ENCODE assay signal across 8 cellular contexts in the genomic region with DNA sequence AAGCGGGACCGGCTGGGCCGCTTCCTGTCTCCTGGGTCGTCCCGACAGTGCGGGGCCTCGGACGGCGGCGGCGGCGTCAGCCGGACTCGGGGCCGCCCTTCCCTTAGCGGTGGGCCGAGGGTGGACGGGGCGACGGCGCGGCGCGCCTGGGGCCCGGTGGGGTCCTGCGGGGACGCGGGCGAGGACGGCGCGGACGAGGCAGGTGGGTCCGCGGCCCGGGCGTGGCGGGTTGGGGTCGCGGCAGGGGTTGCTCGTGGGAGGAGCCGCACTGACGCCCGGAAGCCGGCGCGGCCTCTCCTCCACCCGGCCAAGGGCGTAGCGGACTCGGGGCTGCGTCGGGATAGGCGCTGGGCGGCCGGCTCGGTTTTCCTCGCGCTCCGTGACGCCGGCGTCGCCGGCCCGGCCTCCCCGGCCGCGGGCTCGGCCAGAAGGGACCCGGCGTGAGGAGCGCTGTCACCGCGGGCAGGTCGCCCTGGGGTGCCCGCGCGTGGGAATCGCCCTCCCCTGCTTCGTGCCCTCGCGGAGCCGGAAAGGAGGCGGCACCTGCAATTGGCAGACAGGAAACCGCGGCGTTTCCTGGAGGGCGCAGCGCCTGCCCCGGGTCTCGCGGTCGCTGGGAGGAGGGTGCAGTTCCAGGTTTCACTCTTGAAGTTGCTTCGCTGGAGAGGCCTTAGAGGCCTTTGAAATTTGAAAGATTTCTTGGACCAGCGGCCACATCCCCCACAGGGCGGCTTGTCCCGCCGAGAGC. TPM values are rescaled to one million over a fixed set of nuclear protein-coding genes. Genes with fewer than 3 reads are reported as not detected.
DNase-seq lines count a peak whose midpoint lies in the region; ATAC-seq and TF ChIP-seq lines count a peak whose summit lies in the region.

No MANE protein-coding gene starts in this region.

- H3K14ac ChIP-seq in H9 (ENCODE audit: insufficient read depth, low read length) = no peak overlapping the region

- peaks cover 14 to 15% of the 10 kb centered on the region in 2 experiments for H3K4me1 Mint-ChIP-seq in H9
- peaks cover 40% of the 10 kb centered on the region for H3K4me1 Mint-ChIP-seq in activated CD8-positive, alpha-beta T cell treated with anti-CD3 and anti-CD28 coated beads, Interleukin-2, amount 10 ng/mL, durations not matched to agents 7 days and 5 days (ENCODE audit: low read depth)
- H3K4me1 Mint-ChIP-seq in effector memory CD8-positive, alpha-beta T cell (ENCODE audit: low read depth in 2 of 2) = peaks cover 16 to 32% of the 10 kb centered on the region in 2 donors

- peak overlapping the region; percentile 73 for H3K4me3 ChIP-seq in mononuclear cell (ENCODE audit: low read length)

- H4K91ac ChIP-seq in H9 (ENCODE audit: insufficient read length, low read depth, low read length) = no peak overlapping the region

- H2BK15ac ChIP-seq in H9 (ENCODE audit: low read depth, low read length) = no peak overlapping the region

- H3K79me2 ChIP-seq in H9 (ENCODE audit: insufficient read depth, low read length) = no peaks in the 10 kb centered on the region

- no peak overlapping the region for H3K27ac Mint-ChIP-seq in H9
- H3K27ac Mint-ChIP-seq in activated CD8-positive, alpha-beta T cell treated with anti-CD3 and anti-CD28 coated beads, Interleukin-2, amount 10 ng/mL, durations not matched to agents 7 days and 5 days = peak overlapping the region; percentile 98
- H3K27ac Mint-ChIP-seq in effector memory CD8-positive, alpha-beta T cell = peak overlapping the region; percentile 96 to 98

- no peaks in the 10 kb centered on the region for H3K79me1 ChIP-seq in H9 (ENCODE audit: insufficient read depth, low read depth, low read length, poor library complexity, severe bottlenecking)

- no peak overlapping the region for H3K27ac ChIP-seq in H9 (ENCODE audit: insufficient read length, low read depth, low read length)

- no peak overlapping the region for H3T11ph ChIP-seq in H9 (ENCODE audit: low read length)

- H3K9me3 ChIP-seq in H9 (ENCODE audit: control insufficient read depth, low read depth, low read length) (no peaks in the 10 kb centered on the region), mononuclear cell (ENCODE audit: low read depth, low read length) (no peaks in the 10 kb centered on the region)

- no peaks in the 10 kb centered on the region for H4K20me1 ChIP-seq in H9 (ENCODE audit: control insufficient read depth, insufficient read depth, insufficient read length)

- H2BK5ac ChIP-seq in H9 (ENCODE audit: insufficient read length, low read length) = no peak overlapping the region

- no peak overlapping the region for H4K5ac ChIP-seq in H9 (ENCODE audit: insufficient read length, low read depth, low read length)

- H3K23me2 ChIP-seq in H9 (ENCODE audit: insufficient read length, low read depth, low read length, poor library complexity, severe bottlenecking) = peaks cover 18% of the 10 kb centered on the region

- no peak overlapping the region for H2AFZ ChIP-seq in H9 (ENCODE audit: low read length)

- no peak overlapping the region for H4K8ac ChIP-seq in H9 (replicated peaks; ENCODE audit: insufficient read length, low read depth, low read length)

- ATAC-seq in activated CD8-positive, alpha-beta T cell treated with anti-CD3 and anti-CD28 coated beads, Interleukin-2, amount 10 ng/mL, durations not matched to agents 7 days and 5 days = peak; percentile 40
- ATAC-seq in effector memory CD8-positive, alpha-beta T cell (replicated peaks) = peak; percentile 55

- H2AK5ac ChIP-seq in H9 (ENCODE audit: insufficient read length, low read length) = no peak overlapping the region

- no peak overlapping the region for H3K9ac ChIP-seq in H9 (ENCODE audit: extremely low read depth, insufficient read length, low read length)

- H3K4me3 Mint-ChIP-seq in H9 = peak overlapping the region; percentile 76
- peak overlapping the region; percentile 93 for H3K4me3 Mint-ChIP-seq in activated CD8-positive, alpha-beta T cell treated with anti-CD3 and anti-CD28 coated beads, Interleukin-2, amount 10 ng/mL, durations not matched to agents 7 days and 5 days
- H3K4me3 Mint-ChIP-seq in effector memory CD8-positive, alpha-beta T cell = peak overlapping the region; percentile 87 to 93

- no peak overlapping the region for H3K23ac ChIP-seq in H9 (ENCODE audit: insufficient read length, low read depth, low read length)

- POLR2A ChIA-PET in GM10248 (lab: Yijun Ruan, JAX) = no interaction called here
- POLR2A ChIA-PET in activated CD8-positive, alpha-beta T cell treated with anti-CD3 and anti-CD28 coated beads, Interleukin-2, amount 10 ng/mL, durations not matched to agents 7 days and 5 days (lab: Charles Lee) = interaction anchor here (0.9 to 3.8 kb wide), 2 partner anchors 16 to 21 kb away, joined by 3 to 42 read pairs; no protein-coding TSS in a partner anchor

- CTCF ChIA-PET in GM10248 (lab: Yijun Ruan, JAX) = interaction anchor here (4.0 kb wide), 1 partner anchor 21 kb away, joined by 13 read pairs; no protein-coding TSS in a partner anchor
- CTCF ChIA-PET in activated CD8-positive, alpha-beta T cell treated with anti-CD3 and anti-CD28 coated beads, Interleukin-2, amount 10 ng/mL, durations not matched to agents 7 days and 5 days (lab: Charles Lee) = interaction anchor here (4.1 kb wide), 1 partner anchor 22 kb away, joined by 35 read pairs; the partner anchor contains the start of gene SPATA2L

- H3K9me3 Mint-ChIP-seq in H9 = no peaks in the 10 kb centered on the region
- no peaks in the 10 kb centered on the region for H3K9me3 Mint-ChIP-seq in activated CD8-positive, alpha-beta T cell treated with anti-CD3 and anti-CD28 coated beads, Interleukin-2, amount 10 ng/mL, durations not matched to agents 7 days and 5 days (ENCODE audit: insufficient read depth)
- H3K9me3 Mint-ChIP-seq in effector memory CD8-positive, alpha-beta T cell = no peaks in the 10 kb centered on the region

- no peak for TF ChIP-seq CTCF in GM10248 (IDR thresholded peaks at IDR 0.05; ENCODE audit: control extremely low read depth, extremely low read depth, low read depth, missing control alignments)
- TF ChIP-seq CTCF in H9 (conservative IDR thresholded peaks at IDR 0.05) = no peak

- H3K4ac ChIP-seq in H9 (ENCODE audit: low read depth, low read length) = no peak overlapping the region

- WGBS in H9 (ENCODE audit: extremely low coverage, insufficient read length, low lambda C conversion rate) = no CpG with 5 or more reads among the region's 99 CpGs

- H3K4me1 ChIP-seq in H9 (ENCODE audit: insufficient read depth, low read length) (no peaks in the 10 kb centered on the region), mononuclear cell (ENCODE audit: insufficient read depth, low read length) (peaks cover 74% of the 10 kb centered on the region)

- H3K27me3 Mint-ChIP-seq in H9 (ENCODE audit: low read depth) = peaks cover 52% of the 10 kb centered on the region
- H3K27me3 Mint-ChIP-seq in activated CD8-positive, alpha-beta T cell treated with anti-CD3 and anti-CD28 coated beads, Interleukin-2, amount 10 ng/mL, durations not matched to agents 7 days and 5 days (ENCODE audit: low read depth) = no peaks in the 10 kb centered on the region
- no peaks in the 10 kb centered on the region for H3K27me3 Mint-ChIP-seq in effector memory CD8-positive, alpha-beta T cell

- peak; percentile 49 for DNase-seq in GM10248 (ENCODE audit: extremely low spot score)
- no peak for DNase-seq in H9
- peak; percentile 79 for DNase-seq in NAMALWA (ENCODE audit: low spot score)
- DNase-seq in activated CD8-positive, alpha-beta T cell treated with anti-CD3 and anti-CD28 coated beads, Interleukin-2, amount 10 ng/mL, durations not matched to agents 7 days and 5 days = peak; percentile 91
- peak; percentile 89 to 92 (median 91) for DNase-seq in effector memory CD8-positive, alpha-beta T cell
- DNase-seq in stimulated activated CD8-positive, alpha-beta memory T cell treated with anti-CD3 and anti-CD28 coated beads, Interleukin-7, amount 100 ng/mL, for 48 hours (ENCODE audit: extremely low read depth in 1 of 2, low read depth in 1 of 2) = peak; percentile 68 to 71
- no peak for DNase-seq in NCI-H2029 (lab: John Stamatoyannopoulos, UW)

- H3K36me3 Mint-ChIP-seq in H9 (ENCODE audit: insufficient read depth in 1 of 3, low read depth in 3 of 3) = peaks cover 24 to 37% (median 31%) of the 10 kb centered on the region in 3 experiments
- peaks cover 36% of the 10 kb centered on the region for H3K36me3 Mint-ChIP-seq in activated CD8-positive, alpha-beta T cell treated with anti-CD3 and anti-CD28 coated beads, Interleukin-2, amount 10 ng/mL, durations not matched to agents 7 days and 5 days (ENCODE audit: low read depth)
- peaks cover 77% of the 10 kb centered on the region for H3K36me3 Mint-ChIP-seq in effector memory CD8-positive, alpha-beta T cell (ENCODE audit: insufficient read depth)

- no peak overlapping the region for H3K56ac ChIP-seq in H9 (ENCODE audit: insufficient read length, low read depth, low read length)

- H2BK120ac ChIP-seq in H9 (ENCODE audit: low read depth, low read length, poor library complexity, severe bottlenecking) = no peak overlapping the region

- H3K4me2 ChIP-seq in H9 (ENCODE audit: insufficient read depth, insufficient read length, low read length) = peak overlapping the region; percentile 64

- H2BK12ac ChIP-seq in H9 (ENCODE audit: insufficient read length, low read depth, low read length) = no peak overlapping the region

- no peak overlapping the region for H2BK20ac ChIP-seq in H9 (ENCODE audit: low read depth, low read length, poor library complexity, severe bottlenecking)

- H3K27me3 ChIP-seq in H9 (ENCODE audit: insufficient read depth, low read length) = peaks cover 9% of the 10 kb centered on the region; the same call in 1 of the 2 replicates
- H3K27me3 ChIP-seq in mononuclear cell (ENCODE audit: insufficient read depth, low read length) = no peaks in the 10 kb centered on the region

- no peak overlapping the region for H3K18ac ChIP-seq in H9 (ENCODE audit: insufficient read length, low read depth, low read length)

RNA-seq across cellular contexts. Expression of gene ZNF276, which starts 0.5 kb away (rescaled TPM):
- total RNA-seq in H9 (2021) = 17.4 and 18.6 TPM in 2 replicates
- 10 to 100 TPM; 67.5 to 69.6 TPM for total RNA-seq in activated CD8-positive, alpha-beta T cell treated with anti-CD3 and anti-CD28 coated beads, Interleukin-2, amount 10 ng/mL, durations not matched to agents 7 days and 5 days
- total RNA-seq in mononuclear cell = 48.9 TPM

RNA-seq across cellular contexts. Expression of gene VPS9D1, which starts 1.1 kb away (rescaled TPM):
- total RNA-seq in H9 (2021) (5.6 and 6.0 TPM in 2 replicates), mononuclear cell (5.2 TPM)
- total RNA-seq in activated CD8-positive, alpha-beta T cell treated with anti-CD3 and anti-CD28 coated beads, Interleukin-2, amount 10 ng/mL, durations not matched to agents 7 days and 5 days = 1 to 10 TPM; 6.6 to 7.5 TPM

RNA-seq across cellular contexts. Expression of gene SPATA2L, which starts 20.3 kb away (rescaled TPM):
- total RNA-seq in H9 (2021) (27.1 and 27.4 TPM in 2 replicates), mononuclear cell (10.6 TPM)
- total RNA-seq in activated CD8-positive, alpha-beta T cell treated with anti-CD3 and anti-CD28 coated beads, Interleukin-2, amount 10 ng/mL, durations not matched to agents 7 days and 5 days = 1 to 10 TPM; 6.1 to 7.0 TPM

RNA-seq across cellular contexts. Expression of gene CDK10, which starts 35.3 kb away (rescaled TPM):
- 76.6 and 77.1 TPM in 2 replicates for total RNA-seq in H9 (2021)
- 10 to 100 TPM; 76.0 to 77.1 TPM for total RNA-seq in activated CD8-positive, alpha-beta T cell treated with anti-CD3 and anti-CD28 coated beads, Interleukin-2, amount 10 ng/mL, durations not matched to agents 7 days and 5 days
- 12.7 TPM for total RNA-seq in mononuclear cell

Comparison
In these comparisons a context has a peak if more than half of its experiments do, and no peak if none do; other contexts are left out.
1. DNase-seq: peak in GM10248 (single experiment), NAMALWA (single experiment), activated CD8-positive, alpha-beta T cell treated with anti-CD3 and anti-CD28 coated beads, Interleukin-2, amount 10 ng/mL, durations not matched to agents 7 days and 5 days (single experiment), effector memory CD8-positive, alpha-beta T cell (3 of 3) and stimulated activated CD8-positive, alpha-beta memory T cell treated with anti-CD3 and anti-CD28 coated beads, Interleukin-7, amount 100 ng/mL, for 48 hours (2 of 2); none in H9 (single experiment) and NCI-H2029 (single experiment).
2. H3K27ac Mint-ChIP-seq: peak in activated CD8-positive, alpha-beta T cell treated with anti-CD3 and anti-CD28 coated beads, Interleukin-2, amount 10 ng/mL, durations not matched to agents 7 days and 5 days (single experiment) and effector memory CD8-positive, alpha-beta T cell (2 of 2); none in H9 (0 of 3).
3. Peak in every context shown above with its lines, with median percentiles within 50 percentile points of each other: H3K4me3 Mint-ChIP-seq.